ENCODE assay signal across 23 cellular contexts in genomic region chr3:14703791-14704190, GRCh38. TPM values are rescaled to one million over a fixed set of nuclear protein-coding genes. Genes with fewer than 3 reads are reported as not detected.
A peak's percentile ranks its signal among the peaks of the same experiment; 100 is the strongest.
DNase-seq lines count a peak whose midpoint lies in the region; ATAC-seq and TF ChIP-seq lines count a peak whose summit lies in the region.
"Had no signal": no experiment of that assay in that cellular context is flagged by ENCODE, and none has a peak within 500 bp of the region (broad histone marks: within the 10 kb centered on the region; RNA-seq: fewer than 3 reads in every experiment).

No MANE protein-coding gene starts in this region.

- H3K9me3 Mint-ChIP-seq in activated CD4-positive, alpha-beta T cell treated with anti-CD3 and anti-CD28 coated beads, Interleukin-2, amount 10 ng/mL, durations not matched to agents 24 days and 14 days: no peaks in the 10 kb centered on the region
- H3K9me3 Mint-ChIP-seq: CD8-positive, alpha-beta memory T cell had no signal

- H4K91ac ChIP-seq in trophoblast cell (ENCODE audit: low read depth, low read length): no peak overlapping the region

- H3K9me3 ChIP-seq in osteoblast (ENCODE audit: low read depth, low read length) (no peaks in the 10 kb centered on the region), trophoblast cell (ENCODE audit: insufficient read depth, low read depth, low read length) (peaks cover 3% of the 10 kb centered on the region)
- H3K9me3 ChIP-seq: BE2C, BLaER1 had no signal

- H3K4me1 Mint-ChIP-seq in activated CD4-positive, alpha-beta T cell treated with anti-CD3 and anti-CD28 coated beads, Interleukin-2, amount 10 ng/mL, durations not matched to agents 24 days and 14 days: no peaks in the 10 kb centered on the region
- H3K4me1 Mint-ChIP-seq: CD14-positive monocyte; CD4-positive, alpha-beta memory T cell; CD4-positive, CD25-positive, alpha-beta regulatory T cell; CD8-positive, alpha-beta memory T cell had no signal

- peak overlapping the region; percentile 49 for H3K9ac ChIP-seq in trophoblast cell (ENCODE audit: low read length)
- H3K9ac ChIP-seq: BLaER1 had no signal

- no peaks in the 10 kb centered on the region for H3K27me3 Mint-ChIP-seq in activated CD4-positive, alpha-beta T cell treated with anti-CD3 and anti-CD28 coated beads, Interleukin-2, amount 10 ng/mL, durations not matched to agents 24 days and 14 days
- H3K27me3 Mint-ChIP-seq: CD4-positive, alpha-beta memory T cell; CD4-positive, CD25-positive, alpha-beta regulatory T cell had no signal

- H4K12ac ChIP-seq in trophoblast cell (ENCODE audit: low read depth, low read length): no peak overlapping the region

- no peak overlapping the region for H3K14ac ChIP-seq in trophoblast cell (ENCODE audit: low read length)

- no peaks in the 10 kb centered on the region for H4K20me1 ChIP-seq in osteoblast (ENCODE audit: insufficient read depth, low read length)
- H4K20me1 ChIP-seq: BLaER1 had no signal

- H3K27ac ChIP-seq in osteoblast (ENCODE audit: low read depth, low read length) (no peak overlapping the region), trophoblast cell (ENCODE audit: low read depth, low read length) (no peak overlapping the region)
- H3K27ac ChIP-seq: 22Rv1, BLaER1 had no signal

- no peak overlapping the region for H2BK120ac ChIP-seq in trophoblast cell (ENCODE audit: insufficient read depth, low read length, poor library complexity)

- no peak overlapping the region for H2BK12ac ChIP-seq in trophoblast cell (ENCODE audit: low read length)

- peaks cover 3% of the 10 kb centered on the region for H3K27me3 ChIP-seq in osteoblast (ENCODE audit: insufficient read depth, low read length)
- no peaks in the 10 kb centered on the region for H3K27me3 ChIP-seq in trophoblast cell (ENCODE audit: insufficient read depth, low read length)
- H3K27me3 ChIP-seq: BE2C, BLaER1 had no signal

- H3K79me1 ChIP-seq in trophoblast cell (ENCODE audit: low read length): no peaks in the 10 kb centered on the region

- no peaks in the 10 kb centered on the region for H3K36me3 ChIP-seq in osteoblast (ENCODE audit: insufficient read depth, low read length)
- H3K36me3 ChIP-seq in trophoblast cell (ENCODE audit: control insufficient read depth in 1 of 2, insufficient read depth in 2 of 2, low read length in 2 of 2): no peaks in the 10 kb centered on the region
- H3K36me3 ChIP-seq: BE2C, BLaER1 had no signal

- no peak overlapping the region for H3K27ac Mint-ChIP-seq in activated CD4-positive, alpha-beta T cell treated with anti-CD3 and anti-CD28 coated beads, Interleukin-2, amount 10 ng/mL, durations not matched to agents 24 days and 14 days
- H3K27ac Mint-ChIP-seq: CD14-positive monocyte; CD4-positive, CD25-positive, alpha-beta regulatory T cell had no signal

- no peaks in the 10 kb centered on the region for H3K4me1 ChIP-seq in osteoblast (ENCODE audit: insufficient read depth, low read length)
- no peaks in the 10 kb centered on the region for H3K4me1 ChIP-seq in trophoblast cell (ENCODE audit: control insufficient read depth in 1 of 2, insufficient read depth in 2 of 2, low read length in 2 of 2)
- H3K4me1 ChIP-seq: BE2C, BLaER1 had no signal

- H3K4me3 Mint-ChIP-seq in activated CD4-positive, alpha-beta T cell treated with anti-CD3 and anti-CD28 coated beads, Interleukin-2, amount 10 ng/mL, durations not matched to agents 24 days and 14 days: no peak overlapping the region
- H3K4me3 Mint-ChIP-seq: CD14-positive monocyte; CD4-positive, alpha-beta memory T cell; CD4-positive, CD25-positive, alpha-beta regulatory T cell; CD8-positive, alpha-beta memory T cell had no signal

- no peak for TF ChIP-seq CTCF in osteoblast (IDR thresholded peaks at IDR 0.05; ENCODE audit: extremely low read depth, low read depth, low read length)
- no peak for TF ChIP-seq CTCF in foreskin fibroblast (IDR thresholded peaks at IDR 0.05; ENCODE audit: low read depth, low read length)

- H3K79me2 ChIP-seq in osteoblast (ENCODE audit: insufficient read depth, low read length) (no peaks in the 10 kb centered on the region), trophoblast cell (ENCODE audit: control insufficient read depth, insufficient read depth, low read length, poor library complexity) (no peaks in the 10 kb centered on the region)

- ATAC-seq in GM21576 (IDR thresholded peaks at IDR 0.05; ENCODE audit: unreplicated experiment): no peak

- H3K4me3 ChIP-seq in osteoblast (ENCODE audit: insufficient read depth, low read length) (no peak overlapping the region), trophoblast cell (ENCODE audit: low read depth, low read length) (no peak overlapping the region), foreskin fibroblast (ENCODE audit: low read depth in 1 of 2, low read length in 2 of 2) (no peak overlapping the region)
- H3K4me3 ChIP-seq: BLaER1 had no signal

- no peak overlapping the region for H3K4ac ChIP-seq in trophoblast cell (ENCODE audit: low read depth, low read length)

- H3K23ac ChIP-seq in trophoblast cell (ENCODE audit: low read length): no peak overlapping the region

- H2BK5ac ChIP-seq in trophoblast cell (ENCODE audit: low read depth, low read length, poor library complexity): no peak overlapping the region

- H3K4me2 ChIP-seq in osteoblast (ENCODE audit: insufficient read depth, low read length) (no peak overlapping the region), trophoblast cell (ENCODE audit: low read length) (no peak overlapping the region)
- H3K4me2 ChIP-seq: BLaER1 had no signal

- DNase-seq in activated CD4-positive, alpha-beta T cell treated with anti-CD3 and anti-CD28 coated beads, Interleukin-2, amount 10 ng/mL, durations not matched to agents 24 days and 14 days: peak; percentile 22
- DNase-seq in activated CD4-positive, alpha-beta T cell treated with anti-CD3 and anti-CD28 coated beads, Interleukin-2, amount 50 U/mL, for 4 hours: no peak
- DNase-seq in osteoblast (ENCODE audit: insufficient read length, low spot score, missing footprints) (peak; percentile 13), trophoblast cell (no peak), foreskin fibroblast (no peak)
- DNase-seq: ACHN; BE2C; C1 segment of cervical spinal cord; CD4-positive, alpha-beta memory T cell; CD4-positive, CD25-positive, alpha-beta regulatory T cell; CD8-positive, alpha-beta memory T cell; COR-L47; DMS 273 treated with DMSO at 0.1 percent for 48 hours; DMS153; DMS53; DMS79 treated with DMSO at 0.1 percent for 48 hours; GF-D8 had no signal

- H2AFZ ChIP-seq in osteoblast (ENCODE audit: low read length) (no peak overlapping the region), trophoblast cell (ENCODE audit: insufficient read depth, low read length, poor library complexity) (no peak overlapping the region)

- H3K36me3 Mint-ChIP-seq in activated CD4-positive, alpha-beta T cell treated with anti-CD3 and anti-CD28 coated beads, Interleukin-2, amount 10 ng/mL, durations not matched to agents 24 days and 14 days (ENCODE audit: low read depth): no peaks in the 10 kb centered on the region
- H3K36me3 Mint-ChIP-seq: CD14-positive monocyte had no signal

- H4K8ac ChIP-seq in trophoblast cell (ENCODE audit: low read depth, low read length): no peak overlapping the region

- H2AK5ac ChIP-seq in trophoblast cell (ENCODE audit: low read length): no peak overlapping the region

- no CpG with 5 or more reads among the region's 3 CpGs for WGBS in trophoblast cell (ENCODE audit: extremely low coverage, insufficient coverage, insufficient read length)

- H3K18ac ChIP-seq in trophoblast cell (ENCODE audit: low read length): no peak overlapping the region

- intact Hi-C loops in activated CD4-positive, alpha-beta T cell treated with anti-CD3 and anti-CD28 coated beads, Interleukin-2, amount 10 ng/mL, durations not matched to agents 24 days and 14 days (cut with micrococcal nuclease): no loop called here

RNA-seq across cellular contexts. Expression of gene C3orf20, which starts 28.9 kb away (rescaled TPM):
- 0.19 and 0.28 TPM in 2 replicates for total RNA-seq in activated CD4-positive, alpha-beta T cell treated with anti-CD3 and anti-CD28 coated beads, Interleukin-2, amount 10 ng/mL, durations not matched to agents 24 days and 14 days
- under 0.01 and 0.29 TPM in 2 replicates for total RNA-seq in osteoblast
- polyA plus RNA-seq in trophoblast cell (2013): 0.03 and 0.15 TPM in 2 replicates
- total RNA-seq: A172 had no signal
- polyA plus RNA-seq: AG04450; CD14-positive monocyte; CD4-positive, alpha-beta memory T cell; CD4-positive, CD25-positive, alpha-beta regulatory T cell; CD8-positive, alpha-beta memory T cell had no signal

RNA-seq across cellular contexts. Expression of gene CCDC174, which starts 52.2 kb away (rescaled TPM):
- 16.0 and 16.8 TPM in 2 replicates for total RNA-seq in activated CD4-positive, alpha-beta T cell treated with anti-CD3 and anti-CD28 coated beads, Interleukin-2, amount 10 ng/mL, durations not matched to agents 24 days and 14 days
- total RNA-seq in osteoblast: 14.5 and 16.2 TPM in 2 replicates
- 17.6 and 18.0 TPM in 2 replicates for polyA plus RNA-seq in trophoblast cell (2013)

Comparison
In these comparisons a context has a peak if more than half of its experiments do, and no peak if none do; other contexts are left out.
1. DNase-seq: peak in activated CD4-positive, alpha-beta T cell treated with anti-CD3 and anti-CD28 coated beads, Interleukin-2, amount 10 ng/mL, durations not matched to agents 24 days and 14 days (single experiment) and osteoblast (single experiment); none in activated CD4-positive, alpha-beta T cell treated with anti-CD3 and anti-CD28 coated beads, Interleukin-2, amount 50 U/mL, for 4 hours (0 of 2), trophoblast cell (0 of 2) and foreskin fibroblast (0 of 2).